Comparison of ENCODE assay signal across 23 cellular contexts in the genomic region with DNA sequence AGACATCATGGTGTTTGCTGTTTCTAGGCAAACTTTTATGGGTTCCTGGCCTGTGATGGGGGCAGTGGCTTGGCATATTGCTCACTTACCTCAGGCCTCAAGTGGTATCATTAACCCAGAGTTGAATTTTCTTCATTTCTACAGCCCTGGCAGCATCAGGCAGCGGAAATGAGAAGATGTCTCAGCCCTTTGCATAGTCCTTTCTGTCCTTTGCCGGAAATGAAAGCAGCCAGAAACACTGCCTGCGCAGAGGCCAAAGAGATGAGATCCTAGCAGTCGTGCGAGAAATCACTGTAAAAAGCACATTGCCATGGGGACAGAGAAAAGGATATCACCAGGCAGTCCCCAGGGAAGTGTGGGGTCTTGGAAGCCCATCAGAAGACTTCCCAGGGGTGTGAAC. TPM values are rescaled to one million over a fixed set of nuclear protein-coding genes. Genes with fewer than 3 reads are reported as not detected.
"Had no signal": no experiment of that assay in that cellular context is flagged by ENCODE, and none has a peak within 500 bp of the region (broad histone marks: within the 10 kb centered on the region; RNA-seq: fewer than 3 reads in every experiment).

No MANE protein-coding gene starts in this region.

- H3K4me3 Mint-ChIP-seq: activated T-helper 1 cell treated with anti-CD3 and anti-CD28 coated beads, Interleukin-12 subunit alpha, Interleukin-12 subunit beta, Interleukin-2, Interleukin-4 antibody, amounts not matched to agents 30 ng/mL and 10 ng/mL and 1 ng/mL, durations not matched to agents 14 hours and 24 hours and 36 hours; naive thymus-derived CD4-positive, alpha-beta T cell; stimulated activated memory B cell treated with anti-CD40 and anti-IgM and Interleukin-4, amounts not matched to agents 10 μg/mL and 1 μg/mL and 100 μg/mL, for 72 hours; WTC11 had no signal

- DNase-seq: activated CD4-positive, alpha-beta T cell treated with anti-CD3 and anti-CD28 coated beads for 4 hours; activated gamma-delta T cell; activated naive CD4-positive, alpha-beta T cell treated with anti-CD3 and anti-CD28 coated beads, Interleukin-2, amount 50 U/mL, for 16 hours; activated T-cell treated with anti-CD3 and anti-CD28 coated beads for 4 hours; anterior cingulate cortex; body of pancreas; cortex of kidney; head of caudate nucleus; hippocampal formation; midbrain; naive thymus-derived CD4-positive, alpha-beta T cell; nucleus accumbens; psoas muscle; stimulated activated CD4-positive, alpha-beta T cell treated with anti-CD3 and anti-CD28 coated beads, Interleukin-1b, Interleukin-23, amount 100 ng/mL, for 48 hours; stimulated activated CD4-positive, alpha-beta T cell treated with anti-CD3 and anti-CD28 coated beads, Interleukin-4, amount 100 ng/mL, for 4 hours; stimulated activated CD8-positive, alpha-beta memory T cell treated with anti-CD3 and anti-CD28 coated beads, Interleukin-4, amount 100 ng/mL, for 48 hours; T-helper 2 cell; tibial artery; upper lobe of right lung had no signal

- H3K36me3 Mint-ChIP-seq: naive thymus-derived CD4-positive, alpha-beta T cell; stimulated activated memory B cell treated with anti-CD40 and anti-IgM and Interleukin-4, amounts not matched to agents 10 μg/mL and 1 μg/mL and 100 μg/mL, for 72 hours; WTC11 had no signal

- ATAC-seq: body of pancreas; esophagus mucosa; naive thymus-derived CD4-positive, alpha-beta T cell; psoas muscle; stimulated activated memory B cell treated with anti-CD40 and anti-IgM and Interleukin-4, amounts not matched to agents 10 μg/mL and 1 μg/mL and 100 μg/mL, for 72 hours; WTC11 had no signal

- H3K9me3 Mint-ChIP-seq: stimulated activated memory B cell treated with anti-CD40 and anti-IgM and Interleukin-4, amounts not matched to agents 10 μg/mL and 1 μg/mL and 100 μg/mL, for 72 hours had no signal

- H3K27ac Mint-ChIP-seq: activated T-helper 1 cell treated with anti-CD3 and anti-CD28 coated beads, Interleukin-12 subunit alpha, Interleukin-12 subunit beta, Interleukin-2, Interleukin-4 antibody, amounts not matched to agents 30 ng/mL and 10 ng/mL and 1 ng/mL, durations not matched to agents 14 hours and 24 hours and 36 hours; naive thymus-derived CD4-positive, alpha-beta T cell; stimulated activated memory B cell treated with anti-CD40 and anti-IgM and Interleukin-4, amounts not matched to agents 10 μg/mL and 1 μg/mL and 100 μg/mL, for 72 hours; WTC11 had no signal

RNA-seq across cellular contexts. Expression of gene KCNG1, which starts 37.4 kb away (rescaled TPM):
- total RNA-seq: psoas muscle, upper lobe of right lung had no signal
